ENCODE assay signal across 18 cellular contexts in the genomic region with DNA sequence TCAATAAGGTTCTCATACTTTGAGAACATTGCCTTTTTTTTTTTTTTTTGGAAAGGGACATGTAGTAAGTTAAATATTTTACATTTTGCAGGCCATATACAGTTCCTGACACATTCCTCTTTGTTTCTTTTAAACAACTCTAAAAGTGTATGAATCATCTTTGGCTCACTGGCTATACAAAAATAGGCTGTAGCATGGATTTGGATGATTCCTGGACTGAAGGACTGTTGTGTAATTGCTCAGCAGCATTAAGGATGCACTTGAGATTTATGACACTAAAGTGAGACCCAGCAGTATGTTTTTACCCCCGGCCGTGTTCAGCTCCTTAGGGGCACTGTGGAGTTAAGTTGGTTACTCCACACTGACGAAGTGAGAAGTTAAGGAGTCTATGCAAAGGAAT. TPM values are rescaled to one million over a fixed set of nuclear protein-coding genes. Genes with fewer than 3 reads are reported as not detected.
DNase-seq lines count a peak whose midpoint lies in the region; ATAC-seq and TF ChIP-seq lines count a peak whose summit lies in the region.
"Had no signal": no experiment of that assay in that cellular context is flagged by ENCODE, and none has a peak within 500 bp of the region (broad histone marks: within the 10 kb centered on the region; RNA-seq: fewer than 3 reads in every experiment).

No MANE protein-coding gene starts in this region.

- H3K4me3 ChIP-seq in AG04449 (ENCODE audit: low read depth, low read length) (no peak overlapping the region), mammary epithelial cell (replicated peaks in 1 of 3; ENCODE audit: insufficient read depth in 1 of 3, low read depth in 2 of 3, low read length in 3 of 3) (no peak overlapping the region)
- H3K4me3 ChIP-seq: BLaER1, SJCRH30, spleen had no signal

- 95% methylated on average over 3 of the region's 3 CpGs for WGBS in mammary epithelial cell (ENCODE audit: low coverage, missing lambda C conversion rate)

- POLR2A ChIA-PET in AG04449 (lab: Yijun Ruan, JAX): no interaction called here

- DNase-seq in AG04449 (ENCODE audit: low read depth, low spot score) (peak; percentile 36), HS-5 (ENCODE audit: low read depth) (peak; percentile 51), mammary epithelial cell (peak; percentile 29), kidney glomerular epithelial cell (lab: John Stamatoyannopoulos, UW) (peak; percentile 20), NCI-H446 (lab: John Stamatoyannopoulos, UW) (no peak), NCI-H345 (lab: John Stamatoyannopoulos, UW) (no peak)
- DNase-seq in stimulated activated CD8-positive, alpha-beta memory T cell treated with anti-CD3 and anti-CD28 coated beads, Interleukin-4, amount 100 ng/mL, for 48 hours: no peak
- DNase-seq: activated CD8-positive, alpha-beta memory T cell treated with anti-CD3 and anti-CD28 coated beads, Interleukin-2, amount 50 U/mL, for 48 hours; erythroblast; GF-D8; islet precursor cell; NCI-H748 treated with DMSO at 0.1 percent for 48 hours; SJCRH30; spleen had no signal

- H3K27ac ChIP-seq in mammary epithelial cell (ENCODE audit: insufficient read depth, low read depth, low read length): no peak overlapping the region
- H3K27ac ChIP-seq: BLaER1, HL-60, SJCRH30, spleen, VCaP had no signal

- dilution Hi-C loops in mammary epithelial cell (cut with HindIII; ENCODE audit: low sequenced_read_pairs): no loop called here

- no peaks in the 10 kb centered on the region for H3K4me1 ChIP-seq in mammary epithelial cell (ENCODE audit: insufficient read depth, low read length)
- H3K4me1 ChIP-seq: BLaER1, SJCRH30, spleen had no signal

- H3K4me2 ChIP-seq in mammary epithelial cell (ENCODE audit: insufficient read depth, low read depth, low read length): no peak overlapping the region
- H3K4me2 ChIP-seq: BLaER1 had no signal

- peaks cover 30% of the 10 kb centered on the region for H3K36me3 ChIP-seq in mammary epithelial cell (ENCODE audit: insufficient read depth, low read length)

- intact Hi-C loops in mammary epithelial cell (cut with micrococcal nuclease): no loop called here

- no peaks in the 10 kb centered on the region for H3K9me3 ChIP-seq in mammary epithelial cell (replicated peaks; ENCODE audit: insufficient read depth, low read length)
- H3K9me3 ChIP-seq: BLaER1, SJCRH30, spleen had no signal

- CTCF ChIA-PET in AG04449 (lab: Yijun Ruan, JAX) (no interaction called here), mammary epithelial cell (lab: Charles Lee; ENCODE audit: low non-redundant PET) (interaction anchor here (0.7 kb wide), 1 partner anchor 41 kb away, joined by 4 read pairs; a partner anchor contains a TSS)

- H3K9ac ChIP-seq in mammary epithelial cell (ENCODE audit: insufficient read depth, low read length): no peak overlapping the region
- H3K9ac ChIP-seq: BLaER1 had no signal

- no peaks in the 10 kb centered on the region for H4K20me1 ChIP-seq in mammary epithelial cell (ENCODE audit: insufficient read depth, low read length)
- H4K20me1 ChIP-seq: BLaER1 had no signal

- ATAC-seq in GM18505 (IDR thresholded peaks at IDR 0.05; ENCODE audit: unreplicated experiment): no peak

- H3K27me3 ChIP-seq in mammary epithelial cell (ENCODE audit: insufficient read depth, low read length): no peaks in the 10 kb centered on the region
- H3K27me3 ChIP-seq: BLaER1, SJCRH30, spleen had no signal

- no peak for TF ChIP-seq POLR2A in GM18505 (IDR thresholded peaks at IDR 0.05; ENCODE audit: borderline replicate concordance, extremely low read depth, insufficient read depth, insufficient read length)

- in situ Hi-C loops in mammary epithelial cell (cut with MboI; ENCODE audit: low sequenced_read_pairs in 2 of 2): loop anchor here in 1 of 2 donors (10.0 kb wide), 1 partner anchor 56 kb away; no protein-coding TSS in a partner anchor

- no peak overlapping the region for H2AFZ ChIP-seq in mammary epithelial cell (ENCODE audit: low read depth, low read length)

- H3K79me2 ChIP-seq in mammary epithelial cell (ENCODE audit: insufficient read depth, low read length): no peaks in the 10 kb centered on the region

- no TSS peak for BruUV-seq in mammary epithelial cell (replicated peaks; lab: Mats Ljungman, UMichigan)

- no peak for TF ChIP-seq CTCF in AG04449 (IDR thresholded peaks at IDR 0.05; ENCODE audit: insufficient read depth, low read length, missing control alignments)
- TF ChIP-seq CTCF in mammary epithelial cell (conservative IDR thresholded peaks at IDR 0.05 in 1 of 2, IDR thresholded peaks at IDR 0.05 in 1 of 2; ENCODE audit: extremely low read depth in 1 of 2, insufficient read depth in 1 of 2, low read depth in 1 of 2, low read length in 2 of 2): no peak

RNA-seq across cellular contexts. Expression of a gene that starts 41.3 kb away (rescaled TPM):
- 10 to 100 TPM; 37.0 to 70.0 TPM for total RNA-seq in mammary epithelial cell
- 9.5 TPM for polyA plus RNA-seq in mammary epithelial cell
- polyA minus RNA-seq in mammary epithelial cell: 15.4 TPM

Comparison
In these comparisons a context has a peak if more than half of its experiments do, and no peak if none do; other contexts are left out.
1. DNase-seq: peak in AG04449 (single experiment), HS-5 (single experiment), mammary epithelial cell (single experiment) and kidney glomerular epithelial cell (single experiment); none in NCI-H446 (0 of 2), stimulated activated CD8-positive, alpha-beta memory T cell treated with anti-CD3 and anti-CD28 coated beads, Interleukin-4, amount 100 ng/mL, for 48 hours (single experiment) and NCI-H345 (single experiment).